ENCODE assay signal across 23 cellular contexts in the genomic region with DNA sequence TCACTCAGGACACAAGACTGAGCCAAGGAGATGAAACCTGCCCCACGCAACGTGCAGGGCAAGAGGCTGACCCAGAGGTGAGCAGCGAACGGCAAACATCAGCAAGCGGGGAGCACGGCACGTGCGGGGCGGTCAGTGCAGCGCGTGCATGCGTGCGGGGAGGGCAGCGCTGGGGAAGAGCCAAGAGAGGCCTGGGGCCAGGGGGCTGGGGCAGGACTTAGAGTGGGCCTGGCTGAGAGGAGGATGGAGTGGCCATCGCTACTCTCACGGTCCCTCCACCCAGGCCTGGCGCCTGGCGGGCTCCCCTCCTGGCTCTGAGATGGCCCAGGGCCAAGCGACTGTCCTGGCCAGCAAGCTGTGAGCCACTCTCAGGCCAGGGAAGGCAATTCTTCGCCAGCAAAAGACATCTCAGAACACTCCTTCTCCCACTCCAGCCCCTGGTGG. TPM values are rescaled to one million over a fixed set of nuclear protein-coding genes. Genes with fewer than 3 reads are reported as not detected.
DNase-seq lines count a peak whose midpoint lies in the region; ATAC-seq, FAIRE-seq and TF ChIP-seq lines count a peak whose summit lies in the region.
"Had no signal": no experiment of that assay in that cellular context is flagged by ENCODE, and none has a peak within 500 bp of the region (broad histone marks: within the 10 kb centered on the region; RNA-seq: fewer than 3 reads in every experiment).

No MANE protein-coding gene starts in this region.

- TF ChIP-seq RAD21 in GM12878 (IDR thresholded peaks at IDR 0.05; ENCODE audit: insufficient read depth, low read depth, low read length), result no peak

- ATAC-seq in GM12878, result no peak
- ATAC-seq: activated CD8-positive, alpha-beta memory T cell treated with anti-CD3 and anti-CD28 coated beads, Interleukin-2, amount 10 ng/mL, durations not matched to agents 7 days and 5 days; body of pancreas; right lobe of liver; stimulated activated naive B cell treated with anti-CD40 and anti-IgM and Interleukin-4, amounts not matched to agents 10 μg/mL and 1 μg/mL and 100 μg/mL, for 72 hours had no signal

- TF ChIP-seq POLR2A in GM12878 (IDR thresholded peaks at IDR 0.05; ENCODE audit: low read depth, low read length), result no peak
- TF ChIP-seq POLR2A in sigmoid colon (IDR thresholded peaks at IDR 0.05), result no peak
- no peak for TF ChIP-seq POLR2A in tibial nerve (IDR thresholded peaks at IDR 0.05)

- FAIRE-seq in GM12878 (lab: Jason Lieb, UNC) (no peak), kidney (lab: Jason Lieb, UNC) (no peak)
- FAIRE-seq: GM19239 had no signal

- H3K27me3 ChIP-seq in GM12878 (replicated peaks in 1 of 2; ENCODE audit: control insufficient read depth in 2 of 2, insufficient read depth in 2 of 2, low read length in 1 of 2) (no peaks in the 10 kb centered on the region; a peak in 1 of 4 replicates), sigmoid colon (no peaks in the 10 kb centered on the region), tibial nerve (no peaks in the 10 kb centered on the region)
- no peaks in the 10 kb centered on the region for H3K27me3 ChIP-seq in CD4-positive, alpha-beta memory T cell (ENCODE audit: insufficient read depth, low read length)
- H3K27me3 ChIP-seq: body of pancreas, right lobe of liver had no signal

- H3K36me3 Mint-ChIP-seq in CD4-positive, alpha-beta memory T cell, result no peaks in the 10 kb centered on the region
- H3K36me3 Mint-ChIP-seq: activated CD8-positive, alpha-beta memory T cell treated with anti-CD3 and anti-CD28 coated beads, Interleukin-2, amount 10 ng/mL, durations not matched to agents 7 days and 5 days; type B pancreatic cell had no signal

- no peaks in the 10 kb centered on the region for H3K27me3 Mint-ChIP-seq in CD4-positive, alpha-beta memory T cell
- H3K27me3 Mint-ChIP-seq: activated naive CD8-positive, alpha-beta T cell treated with anti-CD3 and anti-CD28 coated beads for 36 hours had no signal

- H3K9ac ChIP-seq in GM12878 (ENCODE audit: control insufficient read depth, insufficient read depth, low read length) (no peak overlapping the region), kidney (ENCODE audit: low read length in 2 of 2) (no peak overlapping the region)

- H3K4me1 ChIP-seq in GM12878 (ENCODE audit: control insufficient read depth, insufficient read depth, low read length), result no peaks in the 10 kb centered on the region
- peaks cover 0 to 4% of the 10 kb centered on the region in 2 donors for H3K4me1 ChIP-seq in kidney (ENCODE audit: control insufficient read depth in 1 of 2, insufficient read depth in 1 of 2, low read depth in 1 of 2, low read length in 2 of 2)
- peaks cover 0 to 17% (median 16%) of the 10 kb centered on the region in 4 donors for H3K4me1 ChIP-seq in sigmoid colon
- H3K4me1 ChIP-seq in tibial nerve, result peaks cover 0 to 9% (median 0%) of the 10 kb centered on the region in 4 donors
- H3K4me1 ChIP-seq in CD4-positive, alpha-beta memory T cell (ENCODE audit: insufficient read depth, low read length), result peaks cover 4% of the 10 kb centered on the region
- H3K4me1 ChIP-seq: body of pancreas, right lobe of liver had no signal

- H3K9me3 ChIP-seq in GM12878 (replicated peaks; ENCODE audit: control insufficient read depth, insufficient read depth, low read length) (no peaks in the 10 kb centered on the region), kidney (ENCODE audit: control insufficient read depth in 1 of 2, low read length in 2 of 2) (no peaks in the 10 kb centered on the region), sigmoid colon (peaks cover 0 to 2% (median 0%) of the 10 kb centered on the region in 4 donors), tibial nerve (peaks cover 0 to 23% (median 2%) of the 10 kb centered on the region in 4 donors)
- H3K9me3 ChIP-seq in CD4-positive, alpha-beta memory T cell (ENCODE audit: control insufficient read depth in 1 of 2, low read length in 2 of 2), result no peaks in the 10 kb centered on the region
- H3K9me3 ChIP-seq: body of pancreas, right lobe of liver had no signal

- H3K79me2 ChIP-seq in GM12878 (ENCODE audit: control insufficient read depth, insufficient read depth, low read length), result no peaks in the 10 kb centered on the region

- DNase-seq in NCI-H1417 (lab: John Stamatoyannopoulos, UW) (peak in 2 of 3 experiments; percentile 44 to 64), NCI-H1417 treated with DMSO at 0.1 percent for 48 hours (lab: John Stamatoyannopoulos, UW) (no peak), GM12878 (ENCODE audit: low read depth, low spot score) (no peak), kidney (peak; percentile 56), sigmoid colon (peak; percentile 72), tibial nerve (ENCODE audit: low spot score in 2 of 2) (no peak)
- DNase-seq in CD4-positive, alpha-beta memory T cell, result no peak
- no peak for DNase-seq in activated CD4-positive, alpha-beta T cell treated with anti-CD3 and anti-CD28 coated beads for 48 hours
- DNase-seq: 8988T; activated CD4-positive, alpha-beta T cell treated with anti-CD3 and anti-CD28 coated beads for 1 hour; activated CD8-positive, alpha-beta memory T cell treated with anti-CD3 and anti-CD28 coated beads, Interleukin-2, amount 10 ng/mL, durations not matched to agents 7 days and 5 days; activated naive CD8-positive, alpha-beta T cell treated with anti-CD3 and anti-CD28 coated beads for 36 hours; body of pancreas; dermis blood vessel endothelial cell; GDM1; NCI-H1436 treated with DMSO at 0.1 percent for 48 hours; NCI-H2227 treated with DMSO at 0.1 percent for 48 hours; stimulated activated naive B cell treated with anti-CD40 and anti-IgM and Interleukin-4, amounts not matched to agents 10 μg/mL and 1 μg/mL and 100 μg/mL, for 72 hours; SW 1271 had no signal

- no peak overlapping the region for H2AFZ ChIP-seq in GM12878 (ENCODE audit: control insufficient read depth, low read depth, low read length)

- TF ChIP-seq EP300 in GM12878 (IDR thresholded peaks at IDR 0.05; ENCODE audit: borderline replicate concordance in 1 of 2, control insufficient read depth in 1 of 2, low read depth in 2 of 2, low read length in 2 of 2), result no peak
- TF ChIP-seq EP300 in sigmoid colon (IDR thresholded peaks at IDR 0.05), result no peak
- TF ChIP-seq EP300 in tibial nerve (IDR thresholded peaks at IDR 0.05), result no peak

- no peak overlapping the region for H3K27ac Mint-ChIP-seq in CD4-positive, alpha-beta memory T cell
- H3K27ac Mint-ChIP-seq: activated CD8-positive, alpha-beta memory T cell treated with anti-CD3 and anti-CD28 coated beads, Interleukin-2, amount 10 ng/mL, durations not matched to agents 7 days and 5 days; activated naive CD8-positive, alpha-beta T cell treated with anti-CD3 and anti-CD28 coated beads for 36 hours; B cell; stimulated activated naive B cell treated with anti-CD40 and anti-IgM and Interleukin-4, amounts not matched to agents 10 μg/mL and 1 μg/mL and 100 μg/mL, for 72 hours; type B pancreatic cell had no signal

- H3K4me3 Mint-ChIP-seq in CD4-positive, alpha-beta memory T cell, result no peak overlapping the region
- H3K4me3 Mint-ChIP-seq: activated CD8-positive, alpha-beta memory T cell treated with anti-CD3 and anti-CD28 coated beads, Interleukin-2, amount 10 ng/mL, durations not matched to agents 7 days and 5 days; activated naive CD8-positive, alpha-beta T cell treated with anti-CD3 and anti-CD28 coated beads for 36 hours; B cell; stimulated activated naive B cell treated with anti-CD40 and anti-IgM and Interleukin-4, amounts not matched to agents 10 μg/mL and 1 μg/mL and 100 μg/mL, for 72 hours; type B pancreatic cell had no signal

- H3K9me3 Mint-ChIP-seq in CD4-positive, alpha-beta memory T cell, result peaks cover 0 to 7% (median 0%) of the 10 kb centered on the region in 8 donors
- H3K9me3 Mint-ChIP-seq: activated naive CD8-positive, alpha-beta T cell treated with anti-CD3 and anti-CD28 coated beads for 36 hours; stimulated activated naive B cell treated with anti-CD40 and anti-IgM and Interleukin-4, amounts not matched to agents 10 μg/mL and 1 μg/mL and 100 μg/mL, for 72 hours; type B pancreatic cell had no signal

- SMC1A ChIA-PET in GM12878 (lab: Charles Lee; ENCODE audit: uncharacterized antibody, unreplicated experiment), result no interaction called here

- intact Hi-C loops in GM12878 (cut with micrococcal nuclease; ENCODE audit: unreplicated experiment), result no loop called here
- intact Hi-C loops in kidney (cut with DNase I), result no loop called here
- intact Hi-C loops in sigmoid colon (cut with DNase I), result no loop called here
- intact Hi-C loops in CD4-positive, alpha-beta memory T cell (cut with micrococcal nuclease), result no loop called here

- RAD21 ChIA-PET in GM12878 (lab: Charles Lee; ENCODE audit: unreplicated experiment), result no interaction called here

- no peak overlapping the region for H3K4me3 ChIP-seq in GM12878
- no peak overlapping the region for H3K4me3 ChIP-seq in kidney (ENCODE audit: low read length in 2 of 2)
- H3K4me3 ChIP-seq in sigmoid colon, result no peak overlapping the region
- H3K4me3 ChIP-seq in tibial nerve, result no peak overlapping the region
- H3K4me3 ChIP-seq in CD4-positive, alpha-beta memory T cell (ENCODE audit: low read length in 2 of 2), result no peak overlapping the region
- H3K4me3 ChIP-seq: body of pancreas, right lobe of liver had no signal

- H3K36me3 ChIP-seq in GM12878 (ENCODE audit: control insufficient read depth in 2 of 2, insufficient read depth in 2 of 2, low read length in 1 of 2), result no peaks in the 10 kb centered on the region
- no peaks in the 10 kb centered on the region for H3K36me3 ChIP-seq in kidney (ENCODE audit: control insufficient read depth in 1 of 2, insufficient read depth in 2 of 2, low read length in 2 of 2)
- no peaks in the 10 kb centered on the region for H3K36me3 ChIP-seq in sigmoid colon
- H3K36me3 ChIP-seq in tibial nerve, result no peaks in the 10 kb centered on the region
- no peaks in the 10 kb centered on the region for H3K36me3 ChIP-seq in CD4-positive, alpha-beta memory T cell (ENCODE audit: insufficient read depth, low read length)
- H3K36me3 ChIP-seq: right lobe of liver had no signal

- H3K4me2 ChIP-seq in GM12878 (ENCODE audit: control insufficient read depth, insufficient read depth), result no peak overlapping the region

- POLR2A ChIA-PET in GM12878 (lab: Charles Lee), result no interaction called here
- POLR2A ChIA-PET in CD4-positive, alpha-beta memory T cell (lab: Charles Lee; ENCODE audit: partially characterized antibody), result no interaction called here

- no TSS peak for BruUV-seq in GM12878 (replicated peaks; lab: Mats Ljungman, UMichigan)

- no peaks in the 10 kb centered on the region for H4K20me1 ChIP-seq in GM12878 (ENCODE audit: control insufficient read depth, insufficient read depth)

- CTCF ChIA-PET in GM12878 (lab: Yijun Ruan, JAX), result no interaction called here
- CTCF ChIA-PET in CD4-positive, alpha-beta memory T cell (lab: Charles Lee; ENCODE audit: partially characterized antibody), result no interaction called here

- TF ChIP-seq CTCF in GM12878 (IDR thresholded peaks at IDR 0.05 in 2 of 3, conservative IDR thresholded peaks at IDR 0.05 in 1 of 3; ENCODE audit: control insufficient read depth in 2 of 3, extremely low read depth in 1 of 3, insufficient read depth in 1 of 3, low read depth in 3 of 3, low read length in 3 of 3) (no peak), kidney (IDR thresholded peaks at IDR 0.05; ENCODE audit: borderline replicate concordance, extremely low read depth, insufficient read depth) (no peak), sigmoid colon (IDR thresholded peaks at IDR 0.05) (no peak), tibial nerve (IDR thresholded peaks at IDR 0.05) (no peak)

- in situ Hi-C loops in GM12878 (cut with MboI), result no loop called here

- peaks cover 2 to 5% (median 4%) of the 10 kb centered on the region in 4 donors for H3K4me1 Mint-ChIP-seq in CD4-positive, alpha-beta memory T cell
- H3K4me1 Mint-ChIP-seq: activated naive CD8-positive, alpha-beta T cell treated with anti-CD3 and anti-CD28 coated beads for 36 hours had no signal

- no peak overlapping the region for H3K27ac ChIP-seq in GM12878 (ENCODE audit: control insufficient read depth, insufficient read depth)
- no peak overlapping the region for H3K27ac ChIP-seq in kidney (ENCODE audit: low read depth in 2 of 2, low read length in 2 of 2)
- peak overlapping the region in 3 of 4 donors; percentile 62 to 79 (median 74) for H3K27ac ChIP-seq in sigmoid colon
- peak overlapping the region in 1 of 4 donors; percentile 21 for H3K27ac ChIP-seq in tibial nerve
- no peak overlapping the region for H3K27ac ChIP-seq in CD4-positive, alpha-beta memory T cell (ENCODE audit: low read depth, low read length)
- H3K27ac ChIP-seq: body of pancreas, right lobe of liver had no signal

- 72% methylated on average over 19 of the region's 20 CpGs for WGBS in GM12878 (ENCODE audit: insufficient coverage, insufficient replicate concordance, low lambda C conversion rate, missing lambda C conversion rate)
- WGBS in sigmoid colon, 2 donors, result 82 to 87% methylated on average over 20 of the region's 20 CpGs
- 78 to 89% methylated on average over 17 to 20 of the region's 20 CpGs for WGBS in tibial nerve, 2 donors

RNA-seq across cellular contexts. Expression of a gene that starts 14.8 kb away (rescaled TPM):
- 2.5 and 5.1 TPM in 2 replicates for total RNA-seq in GM12878 (2013; cell fraction: nucleolus; rRNA removed)
- total RNA-seq in GM12878 (2014; rRNA removed) (8.4 and 10.1 TPM in 2 replicates), GM12878 (2014; rRNA removed; fragmentation: Illumina TruSeq; extraction: Trizol) (3.8 and 4.5 TPM in 2 replicates), GM12878 (2021) (10.7 and 11.5 TPM in 2 replicates), kidney (14.4 TPM), sigmoid colon (1 to 10 TPM; 4.3 to 8.4 (median 6.1) TPM), tibial nerve (10 to 100 TPM in 3 of 4 donors, 1 to 10 TPM in 1; 9.4 to 18.1 (median 16.2) TPM)
- polyA plus RNA-seq in GM12878 (2011; ENCODE audit: low read depth), result 8.7 TPM
- polyA plus RNA-seq in GM12878 (2011; rRNA removed) (1.5 and 1.9 TPM in 2 replicates), GM12878 (2014; fragmentation: Illumina TruSeq; extraction: Trizol) (3.3 and 4.5 TPM in 2 replicates), GM12878 (2014; fragmentation: Nextera tagmentation; extraction: Ambion mirVana) (1 to 10 TPM; 1.6 to 4.1 TPM), GM12878 (2014; rRNA removed) (12.4 and 18.1 TPM in 2 replicates), GM12878 (2016; fragmentation: Nextera tagmentation; extraction: Ambion mirVana) (10 to 100 TPM; 10.5 to 11.3 TPM), kidney (ENCODE audit: insufficient read depth, low read depth, low replicate concordance) (11.6 TPM), sigmoid colon (10 to 100 TPM; 10.4 to 12.8 (median 12.6) TPM)
- 1.4 and 1.9 TPM in 2 replicates for polyA plus RNA-seq in GM12878 (2011; cell fraction: cytosol; rRNA removed)
- polyA plus RNA-seq in GM12878 (2011; cell fraction: nucleus; rRNA removed), result 1.1 and 2.6 TPM in 2 replicates
- polyA plus RNA-seq in GM12878 (2012), result 8.1 and 13.5 TPM in 2 replicates
- 0.62 TPM in 1 of 2 replicates, not detected in the other for polyA minus RNA-seq in GM12878 (2011; rRNA and poly(A)+ RNA removed)
- not detected in 2 replicates for polyA minus RNA-seq in GM12878 (2011; cell fraction: cytosol; rRNA and poly(A)+ RNA removed)
- 0.36 and 0.96 TPM in 2 replicates for polyA minus RNA-seq in GM12878 (2011; cell fraction: nucleus; rRNA and poly(A)+ RNA removed)
- 10 to 100 TPM; 12.8 to 14.7 TPM for total RNA-seq in CD4-positive, alpha-beta memory T cell
- 1 to 10 TPM; 7.5 to 8.5 TPM for polyA plus RNA-seq in CD4-positive, alpha-beta memory T cell

RNA-seq across cellular contexts. Expression of a gene that starts 39.0 kb away (rescaled TPM):
- 16.5 and 22.5 TPM in 2 replicates for total RNA-seq in GM12878 (2013; cell fraction: nucleolus; rRNA removed)
- total RNA-seq in GM12878 (2014; rRNA removed), result 6.3 and 6.8 TPM in 2 replicates
- total RNA-seq in GM12878 (2014; rRNA removed; fragmentation: Illumina TruSeq; extraction: Trizol), result 3.8 and 5.0 TPM in 2 replicates
- total RNA-seq in GM12878 (2021), result 3.3 and 4.5 TPM in 2 replicates
- 4.1 TPM for polyA plus RNA-seq in GM12878 (2011; ENCODE audit: low read depth)
- 0.62 and 0.84 TPM in 2 replicates for polyA plus RNA-seq in GM12878 (2011; rRNA removed)
- 0.72 and 0.82 TPM in 2 replicates for polyA plus RNA-seq in GM12878 (2011; cell fraction: cytosol; rRNA removed)
- polyA plus RNA-seq in GM12878 (2011; cell fraction: nucleus; rRNA removed), result 2.5 and 2.8 TPM in 2 replicates
- polyA plus RNA-seq in GM12878 (2012), result 4.0 and 4.5 TPM in 2 replicates
- polyA plus RNA-seq in GM12878 (2014; fragmentation: Illumina TruSeq; extraction: Trizol), result 4.6 and 6.4 TPM in 2 replicates
- polyA plus RNA-seq in GM12878 (2014; fragmentation: Nextera tagmentation; extraction: Ambion mirVana), result under 1 TPM; 0.48 to 0.80 TPM
- 4.3 and 6.9 TPM in 2 replicates for polyA plus RNA-seq in GM12878 (2014; rRNA removed)
- polyA plus RNA-seq in GM12878 (2016; fragmentation: Nextera tagmentation; extraction: Ambion mirVana), result 1 to 10 TPM; 4.8 to 6.5 TPM
- 0.36 TPM in 1 of 2 replicates, not detected in the other for polyA minus RNA-seq in GM12878 (2011; rRNA and poly(A)+ RNA removed)
- not detected in 2 replicates for polyA minus RNA-seq in GM12878 (2011; cell fraction: cytosol; rRNA and poly(A)+ RNA removed)
- polyA minus RNA-seq in GM12878 (2011; cell fraction: nucleus; rRNA and poly(A)+ RNA removed), result 0.73 and 1.2 TPM in 2 replicates
- 14.6 TPM for total RNA-seq in kidney
- polyA plus RNA-seq in kidney (ENCODE audit: insufficient read depth, low read depth, low replicate concordance), result 14.4 TPM
- 10 to 100 TPM in 1 of 4 donors, 1 to 10 TPM in 3; 6.1 to 15.5 (median 8.1) TPM for total RNA-seq in sigmoid colon
- polyA plus RNA-seq in sigmoid colon, result 1 to 10 TPM; 1.4 to 6.2 (median 1.8) TPM
- 10 to 100 TPM; 10.1 to 21.6 (median 17.9) TPM for total RNA-seq in tibial nerve
- total RNA-seq in CD4-positive, alpha-beta memory T cell, result 1 to 10 TPM; 3.7 to 3.8 TPM
- 1 to 10 TPM in 1 of 2 donors, under 1 TPM in 1; 0.90 to 2.3 TPM for polyA plus RNA-seq in CD4-positive, alpha-beta memory T cell

Comparison
In these comparisons a context has a peak if more than half of its experiments do, and no peak if none do; other contexts are left out.
1. DNase-seq: peak in NCI-H1417 (2 of 3), kidney (single experiment) and sigmoid colon (single experiment); none in NCI-H1417 treated with DMSO at 0.1 percent for 48 hours (single experiment), GM12878 (single experiment), tibial nerve (0 of 2), CD4-positive, alpha-beta memory T cell (0 of 5) and activated CD4-positive, alpha-beta T cell treated with anti-CD3 and anti-CD28 coated beads for 48 hours (single experiment).
2. H3K27ac ChIP-seq: peak in sigmoid colon (3 of 4); none in GM12878 (single experiment), kidney (0 of 2) and CD4-positive, alpha-beta memory T cell (single experiment).